ENCODE assay signal across 9 cellular contexts in the genomic region with DNA sequence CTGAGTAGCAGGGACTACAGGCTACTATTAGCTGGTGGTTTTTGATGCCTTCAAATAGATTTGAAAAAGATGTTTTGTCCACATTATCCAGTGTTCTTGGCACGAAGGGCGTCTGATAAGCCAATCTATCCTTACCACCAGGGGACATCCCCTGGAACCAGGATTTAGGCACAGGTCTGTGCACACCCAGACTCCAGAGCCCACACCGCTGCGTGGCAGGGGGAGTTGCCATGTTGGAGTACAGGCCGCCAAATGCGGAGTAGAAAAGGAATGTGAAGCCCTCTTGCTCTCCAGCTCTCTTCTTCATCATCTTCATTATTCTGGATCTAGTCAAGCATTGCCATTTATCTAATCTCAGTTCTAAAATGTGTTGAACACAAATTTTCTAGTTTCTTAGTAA. TPM values are rescaled to one million over a fixed set of nuclear protein-coding genes. Genes with fewer than 3 reads are reported as not detected.
DNase-seq lines count a peak whose midpoint lies in the region; ATAC-seq and TF ChIP-seq lines count a peak whose summit lies in the region.
"Not testable (repeated sequence)": the region's sequence is repeated elsewhere in the genome, so short reads cannot be mapped to it uniquely, and the experiment has no call there.
"Had no signal": no experiment of that assay in that cellular context is flagged by ENCODE, and none has a peak within 500 bp of the region (broad histone marks: within the 10 kb centered on the region; RNA-seq: fewer than 3 reads in every experiment).

No MANE protein-coding gene starts in this region.

- not testable (repeated sequence) for TF ChIP-seq CTCF in coronary artery (IDR thresholded peaks at IDR 0.05); type B pancreatic cell (conservative IDR thresholded peaks at IDR 0.05)

- peak; percentile 18 for ATAC-seq in esophagus mucosa
- ATAC-seq in Right ventricle myocardium inferior; natural killer cell treated with Interleukin-12 subunit alpha and Interleukin-12 subunit beta and Interleukin-15 and Interleukin-18, amount 100 ng/mL, for 72 hours: not testable (repeated sequence)

- H3K4me1 Mint-ChIP-seq in natural killer cell treated with Interleukin-12 subunit alpha and Interleukin-12 subunit beta and Interleukin-15 and Interleukin-18, amount 100 ng/mL, for 72 hours (ENCODE audit: low read depth in 2 of 2); type B pancreatic cell (ENCODE audit: unreplicated experiment): not testable (repeated sequence)

- peaks cover 3 to 14% of the 10 kb centered on the region in 2 donors for H3K27me3 Mint-ChIP-seq in natural killer cell treated with Interleukin-12 subunit alpha and Interleukin-12 subunit beta and Interleukin-15 and Interleukin-18, amount 100 ng/mL, for 72 hours
- H3K27me3 Mint-ChIP-seq in type B pancreatic cell = not testable (repeated sequence)

- H3K27ac Mint-ChIP-seq in natural killer cell treated with Interleukin-12 subunit alpha and Interleukin-12 subunit beta and Interleukin-15 and Interleukin-18, amount 100 ng/mL, for 72 hours; type B pancreatic cell: not testable (repeated sequence)

- not testable (repeated sequence) for H3K9me3 Mint-ChIP-seq in natural killer cell treated with Interleukin-12 subunit alpha and Interleukin-12 subunit beta and Interleukin-15 and Interleukin-18, amount 100 ng/mL, for 72 hours; type B pancreatic cell

- H3K4me3 Mint-ChIP-seq in natural killer cell treated with Interleukin-12 subunit alpha and Interleukin-12 subunit beta and Interleukin-15 and Interleukin-18, amount 100 ng/mL, for 72 hours; type B pancreatic cell: not testable (repeated sequence)

- intact Hi-C loops in Right ventricle myocardium inferior (cut with DNase I) = not testable (repeated sequence)

- DNase-seq in coronary artery (ENCODE audit: low spot score) (peak; percentile 12), Right ventricle myocardium inferior (ENCODE audit: missing footprints) (peak; percentile 44), islet precursor cell (peak; percentile 21), type B pancreatic cell (ENCODE audit: extremely low spot score, unreplicated experiment) (peak; percentile 67)
- peak; percentile 48 for DNase-seq in natural killer cell treated with Interleukin-12 subunit alpha and Interleukin-12 subunit beta and Interleukin-15 and Interleukin-18, amount 100 ng/mL, for 72 hours (ENCODE audit: low spot score)

- H3K27ac ChIP-seq in coronary artery = not testable (repeated sequence)

- not testable (repeated sequence) for H3K4me3 ChIP-seq in coronary artery

- not testable (repeated sequence) for H3K36me3 Mint-ChIP-seq in natural killer cell treated with Interleukin-12 subunit alpha and Interleukin-12 subunit beta and Interleukin-15 and Interleukin-18, amount 100 ng/mL, for 72 hours; type B pancreatic cell

RNA-seq across cellular contexts. Expression of a gene that starts 54.3 kb away (rescaled TPM):
- total RNA-seq in esophagus mucosa (6,387 TPM), Right ventricle myocardium inferior (4,572 TPM), type B pancreatic cell (ENCODE audit: low replicate concordance) (2,993 and 3,564 TPM in 2 replicates)
- total RNA-seq in natural killer cell treated with Interleukin-12 subunit alpha and Interleukin-12 subunit beta and Interleukin-15 and Interleukin-18, amount 100 ng/mL, for 72 hours = 1,000 to 10,000 TPM; 1,591 to 3,879 TPM
- total RNA-seq: G401, GM23338, H4 had no signal

Comparison
In these comparisons a context has a peak if more than half of its experiments do, and no peak if none do; other contexts are left out.
1. DNase-seq: peak in every context shown above with its lines; median percentile 67 in type B pancreatic cell; 48 in natural killer cell treated with Interleukin-12 subunit alpha and Interleukin-12 subunit beta and Interleukin-15 and Interleukin-18, amount 100 ng/mL, for 72 hours; 44 in Right ventricle myocardium inferior; 21 in islet precursor cell; 12 in coronary artery.